14 cellular contexts compared by ENCODE assay signal in the genomic region with DNA sequence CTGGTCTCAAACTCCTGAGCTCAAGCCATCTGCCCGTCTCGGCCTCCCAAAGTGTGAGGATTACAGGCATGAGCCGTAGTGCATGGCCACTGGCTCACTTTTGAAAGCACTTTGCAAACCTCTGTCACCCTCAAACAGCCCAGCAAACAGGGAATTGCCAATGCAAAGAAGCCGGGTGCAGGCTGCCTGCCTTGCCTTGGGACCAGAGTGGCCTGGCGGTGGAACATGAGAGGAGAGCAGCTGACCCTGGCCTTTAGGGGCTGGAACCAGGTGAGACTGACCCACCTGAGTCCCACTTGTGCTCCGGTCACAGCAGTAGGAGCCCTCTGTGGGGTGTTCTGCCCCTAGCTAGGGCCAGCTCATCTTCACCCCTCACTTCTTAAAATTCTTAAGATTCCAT.
A peak's percentile ranks its signal among the peaks of the same experiment; 100 is the strongest.
DNase-seq lines count a peak whose midpoint lies in the region; ATAC-seq and TF ChIP-seq lines count a peak whose summit lies in the region.
"Had no signal": no experiment of that assay in that cellular context is flagged by ENCODE, and none has a peak within 500 bp of the region (broad histone marks: within the 10 kb centered on the region; RNA-seq: fewer than 3 reads in every experiment).

No MANE protein-coding gene starts in this region.

- TF ChIP-seq CTCF in neural progenitor cell (IDR thresholded peaks at IDR 0.05), result no peak

- 77% methylated on average over 6 of the region's 6 CpGs for WGBS in HUES64
- WGBS in iPS DF 6.9 (ENCODE audit: insufficient coverage, insufficient read length), result no CpG with 5 or more reads among the region's 6 CpGs

- peaks cover 24% of the 10 kb centered on the region for H3K4me1 Mint-ChIP-seq in neural progenitor cell
- H3K4me1 Mint-ChIP-seq: CD4-positive, CD25-positive, alpha-beta regulatory T cell had no signal

- H3K36me3 ChIP-seq in ES-I3 (ENCODE audit: insufficient read depth, low read length) (no peaks in the 10 kb centered on the region), HUES64 (ENCODE audit: insufficient read depth, low read length) (0 out of 2 replicates have a peak, but pooled peaks cover under 1% of the 10 kb centered on the region), iPS DF 6.9 (ENCODE audit: control insufficient read depth, insufficient read depth, low read length) (no peaks in the 10 kb centered on the region), neural progenitor cell (no peaks in the 10 kb centered on the region)
- H3K36me3 ChIP-seq: BLaER1 treated with 17β-estradiol and CSF1 and Interleukin-3, amounts not matched to agents 10 nM and 100 nM had no signal

- H3K79me2 ChIP-seq in neural progenitor cell (ENCODE audit: low read depth), result no peaks in the 10 kb centered on the region

- H3K4me2 ChIP-seq in neural progenitor cell, result peak overlapping the region; percentile 41
- H3K4me2 ChIP-seq: BLaER1 treated with 17β-estradiol and CSF1 and Interleukin-3, amounts not matched to agents 10 nM and 100 nM had no signal

- H3K27ac ChIP-seq in HUES64 (ENCODE audit: low read depth, low read length), result peak overlapping the region; percentile 99
- peak overlapping the region; percentile 65 for H3K27ac ChIP-seq in iPS DF 6.9 (ENCODE audit: low read length)
- no peak overlapping the region for H3K27ac ChIP-seq in neural progenitor cell
- H3K27ac ChIP-seq: BLaER1 treated with 17β-estradiol and CSF1 and Interleukin-3, amounts not matched to agents 10 nM and 100 nM had no signal

- no peaks in the 10 kb centered on the region for H3K36me3 Mint-ChIP-seq in neural progenitor cell
- H3K36me3 Mint-ChIP-seq: CD4-positive, CD25-positive, alpha-beta regulatory T cell had no signal

- H3K9me3 Mint-ChIP-seq in neural progenitor cell, result peaks cover 10% of the 10 kb centered on the region

- peaks cover 30% of the 10 kb centered on the region for H3K4me1 ChIP-seq in ES-I3 (ENCODE audit: insufficient read depth, low read length)
- H3K4me1 ChIP-seq in HUES64 (ENCODE audit: insufficient read depth, low read length), result peaks cover 31% of the 10 kb centered on the region
- H3K4me1 ChIP-seq in iPS DF 6.9 (ENCODE audit: control insufficient read depth, insufficient read depth, low read length), result peaks cover 21% of the 10 kb centered on the region
- peaks cover 29% of the 10 kb centered on the region for H3K4me1 ChIP-seq in neural progenitor cell
- H3K4me1 ChIP-seq: BLaER1 treated with 17β-estradiol and CSF1 and Interleukin-3, amounts not matched to agents 10 nM and 100 nM had no signal

- H3K9ac ChIP-seq in ES-I3 (ENCODE audit: low read depth, low read length), result peak overlapping the region; percentile 39; the same call in 1 of the 2 replicates
- peak overlapping the region; percentile 48; the same call in 1 of the 2 replicates for H3K9ac ChIP-seq in HUES64 (ENCODE audit: low read depth, low read length)
- no peak overlapping the region for H3K9ac ChIP-seq in neural progenitor cell
- H3K9ac ChIP-seq: BLaER1 treated with 17β-estradiol and CSF1 and Interleukin-3, amounts not matched to agents 10 nM and 100 nM had no signal

- DNase-seq in iPS DF 6.9 (ENCODE audit: low read depth, low spot score) (no peak), neural progenitor cell (ENCODE audit: low spot score) (no peak), T-helper 9 cell (no peak), HPDE6-E6E7 (ENCODE audit: extremely low spot score) (no peak)
- DNase-seq: 8988T; CD4-positive, CD25-positive, alpha-beta regulatory T cell; DMS53; IMR-90; KBM-7 had no signal

- H3K27me3 Mint-ChIP-seq in neural progenitor cell (ENCODE audit: insufficient read depth, low read depth), result peaks cover 3% of the 10 kb centered on the region
- H3K27me3 Mint-ChIP-seq: CD4-positive, CD25-positive, alpha-beta regulatory T cell had no signal

- no peak overlapping the region for H3K4me3 ChIP-seq in HUES64 (ENCODE audit: low read length)
- H3K4me3 ChIP-seq in iPS DF 6.9 (ENCODE audit: low read length), result no peak overlapping the region
- no peak overlapping the region for H3K4me3 ChIP-seq in neural progenitor cell
- H3K4me3 ChIP-seq: BLaER1 treated with 17β-estradiol and CSF1 and Interleukin-3, amounts not matched to agents 10 nM and 100 nM had no signal

- ATAC-seq in HG02870 (IDR thresholded peaks at IDR 0.05; ENCODE audit: unreplicated experiment), result no peak
- no peak for ATAC-seq in HG03354 (IDR thresholded peaks at IDR 0.05; ENCODE audit: poor library complexity, severe bottlenecking, unreplicated experiment)

- H3K9me3 ChIP-seq in ES-I3 (ENCODE audit: control insufficient read depth, insufficient read depth, low read length), result peaks cover 21% of the 10 kb centered on the region
- H3K9me3 ChIP-seq in HUES64 (ENCODE audit: insufficient read depth, low read depth, low read length), result peaks cover 15% of the 10 kb centered on the region
- peaks cover 1% of the 10 kb centered on the region for H3K9me3 ChIP-seq in iPS DF 6.9 (ENCODE audit: control insufficient read depth, insufficient read depth, low read length)
- no peaks in the 10 kb centered on the region for H3K9me3 ChIP-seq in neural progenitor cell (ENCODE audit: low read depth)

- peaks cover 22% of the 10 kb centered on the region for H3F3A ChIP-seq in neural progenitor cell (ENCODE audit: low read depth)

- H4K20me1 ChIP-seq in neural progenitor cell (ENCODE audit: low read depth), result no peaks in the 10 kb centered on the region
- H4K20me1 ChIP-seq: BLaER1 treated with 17β-estradiol and CSF1 and Interleukin-3, amounts not matched to agents 10 nM and 100 nM had no signal

- no peak overlapping the region for H3K27ac Mint-ChIP-seq in neural progenitor cell
- H3K27ac Mint-ChIP-seq: CD4-positive, CD25-positive, alpha-beta regulatory T cell had no signal

- no peak overlapping the region for H3K4me3 Mint-ChIP-seq in neural progenitor cell
- H3K4me3 Mint-ChIP-seq: CD4-positive, CD25-positive, alpha-beta regulatory T cell had no signal

- H3K27me3 ChIP-seq in HUES64 (ENCODE audit: insufficient read depth, low read length) (no peaks in the 10 kb centered on the region), iPS DF 6.9 (ENCODE audit: control insufficient read depth, insufficient read depth, low read length) (no peaks in the 10 kb centered on the region), neural progenitor cell (no peaks in the 10 kb centered on the region)
- H3K27me3 ChIP-seq: BLaER1 treated with 17β-estradiol and CSF1 and Interleukin-3, amounts not matched to agents 10 nM and 100 nM had no signal

- peak overlapping the region; percentile 78 for H2AFZ ChIP-seq in neural progenitor cell (replicated peaks)
